1 cellular context compared by ENCODE assay signal in the genomic region with DNA sequence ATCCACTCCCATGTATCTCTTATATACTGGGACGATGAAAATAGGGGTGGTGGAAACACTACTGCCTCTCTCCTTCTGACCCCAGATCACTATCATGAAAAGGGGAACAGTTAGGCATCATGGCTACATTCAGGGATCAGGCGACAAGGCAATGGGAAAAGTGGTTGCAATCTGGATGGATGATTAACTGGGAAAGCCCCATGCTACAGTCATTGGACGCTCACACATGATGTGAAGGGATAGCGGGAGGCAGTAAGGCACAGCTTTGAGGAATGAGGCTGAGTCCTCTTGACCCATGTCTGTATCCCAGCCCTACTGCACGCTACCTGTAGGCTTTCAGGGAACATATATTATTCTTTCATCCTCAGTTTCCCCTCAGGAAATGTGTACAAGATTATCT.
TF ChIP-seq lines count a peak whose summit lies in the region.

No MANE protein-coding gene starts in this region.

TF ChIP-seq in IMR-90, 13 proteins besides CTCF, POLR2A, EP300 and RAD21:
- no peak for TF ChIP-seq NFE2L2 (IDR thresholded peaks at IDR 0.05; ENCODE audit: low read depth, low read length)
